Comparison of ENCODE assay signal across 9 cellular contexts in genomic region chr14:95196268-95196667, GRCh38. TPM values are rescaled to one million over a fixed set of nuclear protein-coding genes. Genes with fewer than 3 reads are reported as not detected.
DNase-seq lines count a peak whose midpoint lies in the region; ATAC-seq and TF ChIP-seq lines count a peak whose summit lies in the region.
"Had no signal": no experiment of that assay in that cellular context is flagged by ENCODE, and none has a peak within 500 bp of the region (broad histone marks: within the 10 kb centered on the region; RNA-seq: fewer than 3 reads in every experiment).

No MANE protein-coding gene starts in this region.

- peak; percentile 38 to 67 for ATAC-seq in activated T-cell treated with anti-CD3 and anti-CD28 coated beads, Interleukin-2, amount 50 U/mL, for 4 hours
- ATAC-seq in HG02763 (IDR thresholded peaks at IDR 0.05; ENCODE audit: unreplicated experiment), result no peak

- H3K36me3 ChIP-seq in endodermal cell (ENCODE audit: control insufficient read depth, insufficient read depth, low read length), result no peaks in the 10 kb centered on the region
- H3K36me3 ChIP-seq in transverse colon, result no peaks in the 10 kb centered on the region
- no peaks in the 10 kb centered on the region for H3K36me3 ChIP-seq in brain microvascular endothelial cell (replicated peaks)

- TF ChIP-seq CTCF in endodermal cell (conservative IDR thresholded peaks at IDR 0.05), result peak; percentile 64
- TF ChIP-seq CTCF in transverse colon (IDR thresholded peaks at IDR 0.05), result peak; percentile 25 to 36 (median 34)
- TF ChIP-seq CTCF in brain microvascular endothelial cell (IDR thresholded peaks at IDR 0.05; ENCODE audit: low read depth, low read length, missing control alignments), result no peak

- H3K4me3 ChIP-seq in endodermal cell (ENCODE audit: low read length) (no peak overlapping the region), transverse colon (no peak overlapping the region), brain microvascular endothelial cell (ENCODE audit: low read depth, low read length) (no peak overlapping the region)

- no peak for DNase-seq in activated T-cell treated with anti-CD3 and anti-CD28 coated beads, Interleukin-2, amount 50 U/mL, for 4 hours
- DNase-seq in activated T-cell treated with anti-CD3 and anti-CD28 coated beads, Interleukin-2, amount 50 U/mL, for 48 hours, result no peak
- DNase-seq in MV-4-11 (lab: John Stamatoyannopoulos, UW) (peak; percentile 18), endodermal cell (peak; percentile 42), transverse colon (no peak), brain microvascular endothelial cell (no peak)
- no peak for DNase-seq in stimulated activated CD4-positive, alpha-beta T cell treated with anti-CD3 and anti-CD28 coated beads, Interleukin-4, amount 100 ng/mL, for 4 hours

- 63 to 80% methylated on average over 3 to 4 of the region's 5 CpGs for WGBS in endodermal cell (ENCODE audit: insufficient coverage in 1 of 2, insufficient read length in 1 of 2), 2 experiments
- WGBS in transverse colon (ENCODE audit: low coverage in 1 of 2), 2 donors, result 32% methylated on average over 4 to 5 of the region's 5 CpGs

- TF ChIP-seq EP300 in transverse colon (IDR thresholded peaks at IDR 0.05; ENCODE audit: low read depth), result no peak

- intact Hi-C loops in transverse colon (cut with DNase I; ENCODE audit: low total_unique reads), result no loop called here

- no peaks in the 10 kb centered on the region for H3K4me1 Mint-ChIP-seq in activated T-cell treated with anti-CD3 and anti-CD28 coated beads, Interleukin-2, amount 50 U/mL, for 4 hours (ENCODE audit: low read depth)
- peaks cover 27% of the 10 kb centered on the region for H3K4me1 Mint-ChIP-seq in endodermal cell

- H3K27me3 ChIP-seq in endodermal cell (ENCODE audit: control insufficient read depth, insufficient read depth, low read length, poor library complexity, severe bottlenecking), result no peaks in the 10 kb centered on the region
- no peaks in the 10 kb centered on the region for H3K27me3 ChIP-seq in transverse colon
- H3K27me3 ChIP-seq in brain microvascular endothelial cell (replicated peaks), result no peaks in the 10 kb centered on the region

- peak overlapping the region; percentile 41 for H3K27ac Mint-ChIP-seq in endodermal cell

- H3K9me3 ChIP-seq in endodermal cell (ENCODE audit: control insufficient read depth, low read length) (no peaks in the 10 kb centered on the region), transverse colon (no peaks in the 10 kb centered on the region)

- no peaks in the 10 kb centered on the region for H3K27me3 Mint-ChIP-seq in activated T-cell treated with anti-CD3 and anti-CD28 coated beads, Interleukin-2, amount 50 U/mL, for 4 hours (ENCODE audit: low read depth)
- H3K27me3 Mint-ChIP-seq in endodermal cell (ENCODE audit: insufficient read depth), result no peaks in the 10 kb centered on the region

- no peak for TF ChIP-seq POLR2A in transverse colon (IDR thresholded peaks at IDR 0.05)

- no peak overlapping the region for H3K4me3 Mint-ChIP-seq in activated T-cell treated with anti-CD3 and anti-CD28 coated beads, Interleukin-2, amount 50 U/mL, for 4 hours
- no peak overlapping the region for H3K4me3 Mint-ChIP-seq in endodermal cell

- H3K36me3 Mint-ChIP-seq in activated T-cell treated with anti-CD3 and anti-CD28 coated beads, Interleukin-2, amount 50 U/mL, for 4 hours (ENCODE audit: insufficient read depth), result no peaks in the 10 kb centered on the region
- H3K36me3 Mint-ChIP-seq in endodermal cell (ENCODE audit: low read depth), result no peaks in the 10 kb centered on the region

- H3K4me1 ChIP-seq in endodermal cell (ENCODE audit: control insufficient read depth, insufficient read depth, low read length), result no peaks in the 10 kb centered on the region
- no peaks in the 10 kb centered on the region for H3K4me1 ChIP-seq in transverse colon

- H3K9ac ChIP-seq in endodermal cell (ENCODE audit: extremely low read depth, low read length, poor library complexity, severe bottlenecking), result no peak overlapping the region

- H3K27ac ChIP-seq in endodermal cell (ENCODE audit: low read depth, low read length) (no peak overlapping the region), transverse colon (no peak overlapping the region), brain microvascular endothelial cell (no peak overlapping the region)
- H3K27ac ChIP-seq: C4-2B had no signal

- no peaks in the 10 kb centered on the region for H3K9me3 Mint-ChIP-seq in activated T-cell treated with anti-CD3 and anti-CD28 coated beads, Interleukin-2, amount 50 U/mL, for 4 hours
- H3K9me3 Mint-ChIP-seq in endodermal cell, result no peaks in the 10 kb centered on the region

- in situ Hi-C loops in transverse colon (cut with MboI; ENCODE audit: low pct_ligation_motif_present in 1 of 4, low pct_unique_long_range_greater_than_20kb in 1 of 4, low sequenced_read_pairs in 3 of 4) (no loop called here), brain microvascular endothelial cell (cut with HindIII; ENCODE audit: low pct_ligation_motif_present, low sequenced_read_pairs) (no loop called here)

RNA-seq across cellular contexts. Expression of gene DICER1, which starts 38.9 kb away (rescaled TPM):
- 10 to 100 TPM; 43.7 to 49.7 (median 46.2) TPM for total RNA-seq in activated T-cell treated with anti-CD3 and anti-CD28 coated beads, Interleukin-2, amount 50 U/mL, for 4 hours
- total RNA-seq in endodermal cell (10 to 100 TPM; 66.1 to 69.2 TPM), transverse colon (100 to 1,000 TPM in 1 of 4 donors, 10 to 100 TPM in 3; 45.6 to 102 (median 71.4) TPM)
- polyA plus RNA-seq in endodermal cell (2013, experiment 1 of 2), result 53.6 TPM
- 53.5 TPM for polyA plus RNA-seq in endodermal cell (2013, experiment 2 of 2)

Comparison
In these comparisons a context has a peak if more than half of its experiments do, and no peak if none do; other contexts are left out.
1. DNase-seq: peak in MV-4-11 (single experiment) and endodermal cell (single experiment); none in activated T-cell treated with anti-CD3 and anti-CD28 coated beads, Interleukin-2, amount 50 U/mL, for 4 hours (single experiment), activated T-cell treated with anti-CD3 and anti-CD28 coated beads, Interleukin-2, amount 50 U/mL, for 48 hours (0 of 2), transverse colon (single experiment), stimulated activated CD4-positive, alpha-beta T cell treated with anti-CD3 and anti-CD28 coated beads, Interleukin-4, amount 100 ng/mL, for 4 hours (0 of 2) and brain microvascular endothelial cell (single experiment).